8 cellular contexts compared by ENCODE assay signal in the genomic region with DNA sequence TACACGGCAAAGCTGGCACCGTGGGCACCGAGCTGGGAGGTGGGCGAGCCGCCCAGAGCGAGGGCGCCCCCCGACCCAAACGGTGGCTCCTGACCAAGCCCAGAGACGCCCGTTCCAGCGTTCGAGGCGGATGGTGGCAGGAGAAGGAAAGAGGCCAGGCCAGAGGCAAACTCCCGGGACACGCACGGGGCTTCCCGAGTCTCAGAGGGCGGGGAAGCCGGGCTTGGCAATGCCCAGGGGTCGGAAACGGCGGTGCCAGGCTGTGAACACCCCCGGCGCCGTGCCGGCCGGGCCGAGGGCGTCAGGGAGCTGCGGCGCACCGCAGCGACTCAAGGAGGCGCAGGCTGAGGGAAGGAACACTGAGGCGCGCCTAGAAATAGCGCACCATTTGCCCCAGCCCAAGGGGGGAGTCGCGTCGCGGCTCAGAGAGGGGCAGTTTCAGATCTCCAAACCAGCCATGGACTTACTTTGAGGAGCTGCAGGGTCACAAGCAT. TPM values are rescaled to one million over a fixed set of nuclear protein-coding genes. Genes with fewer than 3 reads are reported as not detected.
DNase-seq lines count a peak whose midpoint lies in the region; ATAC-seq lines count a peak whose summit lies in the region.

No MANE protein-coding gene starts in this region.

- H3K27me3 ChIP-seq in CD4-positive, alpha-beta memory T cell (ENCODE audit: insufficient read depth, low read length), result peaks cover 15% of the 10 kb centered on the region

- DNase-seq in CD4-positive, alpha-beta memory T cell, result no peak
- DNase-seq in Right ventricle myocardium inferior (ENCODE audit: missing footprints) (peak; percentile 68), sciatic nerve (ENCODE audit: low spot score) (peak; percentile 68), AG08395 (ENCODE audit: low spot score) (no peak), amniotic stem cell (lab: John Stamatoyannopoulos, UW) (no peak)

- peaks cover 24 to 36% of the 10 kb centered on the region in 2 donors for H3K27me3 Mint-ChIP-seq in CD4-positive, alpha-beta memory T cell

- H3K36me3 ChIP-seq in CD4-positive, alpha-beta memory T cell (ENCODE audit: insufficient read depth, low read length), result no peaks in the 10 kb centered on the region

- H3K4me3 ChIP-seq in CD4-positive, alpha-beta memory T cell (ENCODE audit: low read length in 2 of 2), result peak overlapping the region; percentile 39 to 50

- H3K4me1 Mint-ChIP-seq in CD4-positive, alpha-beta memory T cell, result peaks cover 9 to 34% (median 20%) of the 10 kb centered on the region in 4 donors

- H3K9me3 ChIP-seq in CD4-positive, alpha-beta memory T cell (ENCODE audit: control insufficient read depth in 1 of 2, low read length in 2 of 2), result no peaks in the 10 kb centered on the region

- intact Hi-C loops in CD4-positive, alpha-beta memory T cell (cut with micrococcal nuclease), result loop anchor here (2.0 to 10.0 kb wide), 2 partner anchors 102 to 170 kb away; no protein-coding TSS in a partner anchor
- intact Hi-C loops in Right ventricle myocardium inferior (cut with DNase I), result loop anchor here (2.0 to 5.0 kb wide), 2 partner anchors 172 to 218 kb away; no protein-coding TSS in a partner anchor
- intact Hi-C loops in sciatic nerve (cut with DNase I), result no loop called here

- no peaks in the 10 kb centered on the region for H3K9me3 Mint-ChIP-seq in CD4-positive, alpha-beta memory T cell

- POLR2A ChIA-PET in CD4-positive, alpha-beta memory T cell (lab: Charles Lee; ENCODE audit: partially characterized antibody), result interaction anchor here (0.6 to 2.3 kb wide), 5 partner anchors 33 to 108 kb away, joined by 3 to 8 read pairs (median 6); no protein-coding TSS in a partner anchor

- H3K36me3 Mint-ChIP-seq in CD4-positive, alpha-beta memory T cell, result no peaks in the 10 kb centered on the region

- H3K27ac Mint-ChIP-seq in CD4-positive, alpha-beta memory T cell, result peak overlapping the region in 3 of 7 donors; percentile 73 to 88 (median 76)

- peaks cover 29% of the 10 kb centered on the region for H3K4me1 ChIP-seq in CD4-positive, alpha-beta memory T cell (ENCODE audit: insufficient read depth, low read length)

- no peak overlapping the region for H3K27ac ChIP-seq in CD4-positive, alpha-beta memory T cell (ENCODE audit: low read depth, low read length)

- CTCF ChIA-PET in CD4-positive, alpha-beta memory T cell (lab: Charles Lee; ENCODE audit: partially characterized antibody), result interaction anchor here (0.7 to 1.5 kb wide), 9 partner anchors 10 to 329 kb away, joined by 3 to 4 read pairs (median 3); no protein-coding TSS in a partner anchor

- ATAC-seq in GM19328 (IDR thresholded peaks at IDR 0.05; ENCODE audit: unreplicated experiment), result peak; percentile 24
- ATAC-seq in HG03354 (IDR thresholded peaks at IDR 0.05; ENCODE audit: poor library complexity, severe bottlenecking, unreplicated experiment), result peak; percentile 51
- ATAC-seq in activated CD4-positive, CD25-positive, alpha-beta regulatory T cell treated with anti-CD3 and anti-CD28 coated beads, Interleukin-2, amount 50 U/mL, for 24 hours, result peak; percentile 53 to 57
- ATAC-seq in Right ventricle myocardium inferior, result peak; percentile 6
- peak; percentile 9 for ATAC-seq in sciatic nerve

- H3K4me3 Mint-ChIP-seq in CD4-positive, alpha-beta memory T cell, result peak overlapping the region; percentile 83 to 95 (median 88)

RNA-seq across cellular contexts. Expression of a gene that starts 0.4 kb away (rescaled TPM):
- not detected for total RNA-seq in CD4-positive, alpha-beta memory T cell
- polyA plus RNA-seq in CD4-positive, alpha-beta memory T cell, result not detected
- 9.7 TPM for total RNA-seq in Right ventricle myocardium inferior
- 59.3 TPM for total RNA-seq in sciatic nerve

Comparison
In these comparisons a context has a peak if more than half of its experiments do, and no peak if none do; other contexts are left out.
1. DNase-seq: peak in Right ventricle myocardium inferior (single experiment) and sciatic nerve (single experiment); none in CD4-positive, alpha-beta memory T cell (0 of 5), AG08395 (single experiment) and amniotic stem cell (single experiment).
2. RNA of a gene that starts 0.4 kb away (total RNA-seq): 59.3 TPM in sciatic nerve (single experiment) and 9.7 TPM in Right ventricle myocardium inferior (single experiment); not detected in CD4-positive, alpha-beta memory T cell; every median in the first group is over 10 times any median in the second.
3. Peak in every context shown above with its lines, with median percentiles within 50 percentile points of each other: ATAC-seq.